9 cellular contexts compared by ENCODE assay signal in the genomic region with DNA sequence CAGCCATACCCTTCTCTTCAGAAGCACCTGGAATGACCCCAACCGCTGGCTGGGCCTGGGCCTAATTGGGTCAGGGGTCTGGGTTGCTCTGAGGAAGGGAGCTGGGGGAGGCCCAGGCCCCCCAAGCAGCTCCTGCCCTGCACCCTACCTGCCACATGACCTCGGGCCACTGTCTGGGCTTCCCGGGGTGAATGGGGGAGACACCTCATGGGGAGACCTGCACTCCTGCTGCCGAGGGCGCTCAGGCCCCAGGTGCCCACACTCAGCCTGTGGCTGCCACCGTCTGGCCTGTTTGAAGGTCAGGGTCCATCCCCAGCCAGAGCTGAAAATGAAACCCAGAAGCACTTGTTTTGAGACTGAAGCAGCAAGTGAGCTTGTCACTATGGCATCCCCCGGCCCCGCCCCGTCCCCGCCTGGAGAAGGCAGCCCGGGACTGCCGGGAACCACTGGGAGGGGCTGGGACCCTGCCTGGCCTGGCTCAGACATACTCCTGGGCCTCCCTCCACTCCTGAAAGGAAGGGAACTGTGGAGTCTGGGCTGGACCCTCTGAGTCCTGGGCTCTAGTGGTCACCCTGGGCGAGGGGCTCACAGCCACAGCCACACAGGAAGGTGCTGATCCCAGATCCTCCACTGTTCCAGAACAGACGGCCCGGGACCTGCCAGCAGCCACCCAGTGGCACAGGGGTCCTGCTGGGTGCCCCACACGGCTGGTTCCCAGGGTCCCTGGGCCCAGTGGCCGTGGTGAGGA.
A peak's percentile ranks its signal among the peaks of the same experiment; 100 is the strongest.
DNase-seq lines count a peak whose midpoint lies in the region; ATAC-seq and TF ChIP-seq lines count a peak whose summit lies in the region.
"Had no signal": no experiment of that assay in that cellular context is flagged by ENCODE, and none has a peak within 500 bp of the region (broad histone marks: within the 10 kb centered on the region; RNA-seq: fewer than 3 reads in every experiment).

No MANE protein-coding gene starts in this region.

- H3K4me3 Mint-ChIP-seq in stimulated activated effector memory CD8-positive, alpha-beta T cell treated with anti-CD3 and anti-CD28 coated beads, Interleukin-12 subunit alpha, Interleukin-12 subunit beta, amount 100 ng/mL, for 72 hours, result no peak overlapping the region

- no peaks in the 10 kb centered on the region for H3K9me3 Mint-ChIP-seq in stimulated activated effector memory CD8-positive, alpha-beta T cell treated with anti-CD3 and anti-CD28 coated beads, Interleukin-12 subunit alpha, Interleukin-12 subunit beta, amount 100 ng/mL, for 72 hours

- ATAC-seq in stimulated activated effector memory CD8-positive, alpha-beta T cell treated with anti-CD3 and anti-CD28 coated beads, Interleukin-12 subunit alpha, Interleukin-12 subunit beta, amount 100 ng/mL, for 72 hours, result no peak
- ATAC-seq in GM18907 (IDR thresholded peaks at IDR 0.05; ENCODE audit: unreplicated experiment) (no peak), GM21528 (IDR thresholded peaks at IDR 0.05; ENCODE audit: low FRiP score, unreplicated experiment) (no peak), GM19351 (IDR thresholded peaks at IDR 0.05; ENCODE audit: unreplicated experiment) (no peak)

- POLR2A ChIA-PET in HEK293T (lab: Yijun Ruan, JAX), result no interaction called here

- DNase-seq in HEK293T (ENCODE audit: extremely low spot score), result peak; percentile 38
- peak; percentile 5 for DNase-seq in amniotic stem cell (lab: John Stamatoyannopoulos, UW)
- peak in 30 of 51 donors; percentile 13 to 77 (median 28) for DNase-seq in hypothalamus (lab: John Stamatoyannopoulos, UW)
- DNase-seq in stimulated activated effector memory CD8-positive, alpha-beta T cell treated with anti-CD3 and anti-CD28 coated beads, Interleukin-12 subunit alpha, Interleukin-12 subunit beta, amount 100 ng/mL, for 72 hours (ENCODE audit: low spot score in 2 of 2), result no peak
- no peak for DNase-seq in SKM-1 (lab: John Stamatoyannopoulos, UW; ENCODE audit: unreplicated experiment)
- DNase-seq: stimulated activated CD4-positive, alpha-beta T cell treated with anti-CD3 and anti-CD28 coated beads, Interleukin-4, amount 100 ng/mL, for 4 hours had no signal

- CTCF ChIA-PET in HEK293T (lab: Yijun Ruan, JAX), result interaction anchor here (1.6 kb wide), 1 partner anchor 8 kb away, joined by 5 read pairs; no protein-coding TSS in a partner anchor

- peak overlapping the region; percentile 26 for H3K27ac Mint-ChIP-seq in stimulated activated effector memory CD8-positive, alpha-beta T cell treated with anti-CD3 and anti-CD28 coated beads, Interleukin-12 subunit alpha, Interleukin-12 subunit beta, amount 100 ng/mL, for 72 hours

- H3K36me3 Mint-ChIP-seq in stimulated activated effector memory CD8-positive, alpha-beta T cell treated with anti-CD3 and anti-CD28 coated beads, Interleukin-12 subunit alpha, Interleukin-12 subunit beta, amount 100 ng/mL, for 72 hours, result peaks cover 7% of the 10 kb centered on the region

- peaks cover 18% of the 10 kb centered on the region for H3K4me1 Mint-ChIP-seq in stimulated activated effector memory CD8-positive, alpha-beta T cell treated with anti-CD3 and anti-CD28 coated beads, Interleukin-12 subunit alpha, Interleukin-12 subunit beta, amount 100 ng/mL, for 72 hours

TF ChIP-seq in HEK293T, 16 proteins besides CTCF, POLR2A, EP300 and RAD21:
- TF ChIP-seq TARDBP (IDR thresholded peaks at IDR 0.05) (no peak), ELF4 (IDR thresholded peaks at IDR 0.05) (no peak), FOXM1 (IDR thresholded peaks at IDR 0.05; ENCODE audit: borderline replicate concordance) (no peak), CTBP1 (IDR thresholded peaks at IDR 0.05; ENCODE audit: borderline replicate concordance) (no peak), SP1 (IDR thresholded peaks at IDR 0.05) (no peak), FOXA1 (IDR thresholded peaks at IDR 0.05) (no peak), SUZ12 (IDR thresholded peaks at IDR 0.05) (no peak), LEF1 (IDR thresholded peaks at IDR 0.05; ENCODE audit: borderline replicate concordance) (no peak), NFRKB (IDR thresholded peaks at IDR 0.05) (no peak), BHLHE40 (IDR thresholded peaks at IDR 0.05; ENCODE audit: borderline replicate concordance) (no peak), HDGF (IDR thresholded peaks at IDR 0.05; ENCODE audit: borderline replicate concordance) (no peak), ZNF384 (IDR thresholded peaks at IDR 0.05) (no peak), FOXK2 (IDR thresholded peaks at IDR 0.05) (no peak), L3MBTL2 (conservative IDR thresholded peaks at IDR 0.05) (no peak), ARNT (IDR thresholded peaks at IDR 0.05) (no peak)
- TF ChIP-seq, protein P1, sequence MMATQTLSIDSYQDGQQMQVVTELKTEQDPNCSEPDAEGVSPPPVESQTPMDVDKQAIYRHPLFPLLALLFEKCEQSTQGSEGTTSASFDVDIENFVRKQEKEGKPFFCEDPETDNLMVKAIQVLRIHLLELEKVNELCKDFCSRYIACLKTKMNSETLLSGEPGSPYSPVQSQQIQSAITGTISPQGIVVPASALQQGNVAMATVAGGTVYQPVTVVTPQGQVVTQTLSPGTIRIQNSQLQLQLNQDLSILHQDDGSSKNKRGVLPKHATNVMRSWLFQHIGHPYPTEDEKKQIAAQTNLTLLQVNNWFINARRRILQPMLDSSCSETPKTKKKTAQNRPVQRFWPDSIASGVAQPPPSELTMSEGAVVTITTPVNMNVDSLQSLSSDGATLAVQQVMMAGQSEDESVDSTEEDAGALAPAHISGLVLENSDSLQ (IDR thresholded peaks at IDR 0.05), result no peak

Comparison
In these comparisons a context has a peak if more than half of its experiments do, and no peak if none do; other contexts are left out.
1. DNase-seq: peak in HEK293T (single experiment), amniotic stem cell (single experiment) and hypothalamus (30 of 51); none in stimulated activated effector memory CD8-positive, alpha-beta T cell treated with anti-CD3 and anti-CD28 coated beads, Interleukin-12 subunit alpha, Interleukin-12 subunit beta, amount 100 ng/mL, for 72 hours (0 of 2) and SKM-1 (single experiment).